13 cellular contexts compared by ENCODE assay signal in the genomic region with DNA sequence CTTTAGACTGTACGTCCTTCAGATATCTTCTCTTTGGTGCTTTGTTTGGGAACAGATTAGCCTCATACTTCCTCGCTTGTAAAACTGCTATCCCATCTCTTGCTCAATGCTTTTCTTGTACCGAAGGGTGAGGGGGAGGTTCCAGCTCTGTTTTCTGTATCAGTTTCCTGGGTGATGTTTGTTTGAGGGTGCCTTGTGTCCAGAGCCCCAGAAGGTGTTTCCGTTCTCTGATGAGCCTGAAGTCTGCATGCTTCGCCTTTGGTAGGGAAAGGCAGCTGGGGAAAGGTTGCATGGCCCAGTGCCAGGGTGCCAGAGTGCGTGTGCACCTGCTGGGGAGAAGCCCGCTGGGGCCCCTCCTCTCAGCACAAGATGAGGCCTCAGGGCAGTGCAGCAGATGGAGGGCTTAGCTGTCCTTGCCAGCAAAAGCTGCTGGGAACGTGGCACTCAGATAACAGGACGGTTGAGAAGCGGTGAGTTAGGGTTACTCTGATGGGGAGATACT.
DNase-seq lines count a peak whose midpoint lies in the region; ATAC-seq and TF ChIP-seq lines count a peak whose summit lies in the region.
"Had no signal": no experiment of that assay in that cellular context is flagged by ENCODE, and none has a peak within 500 bp of the region (broad histone marks: within the 10 kb centered on the region; RNA-seq: fewer than 3 reads in every experiment).

No MANE protein-coding gene starts in this region.

- peaks cover 97% of the 10 kb centered on the region for H3K4me1 Mint-ChIP-seq in brain

- H3K4me3 ChIP-seq in left ventricle myocardium inferior: no peak overlapping the region
- H3K4me3 ChIP-seq: SK-N-MC, vagina had no signal

- H3K4me1 ChIP-seq in left ventricle myocardium inferior: peaks cover 10% of the 10 kb centered on the region
- H3K4me1 ChIP-seq: vagina had no signal

- H3K36me3 Mint-ChIP-seq in brain: peaks cover 67% of the 10 kb centered on the region

- H3K9me3 ChIP-seq in left ventricle myocardium inferior (replicated peaks): no peaks in the 10 kb centered on the region
- H3K9me3 ChIP-seq: vagina had no signal

- H3K4me3 Mint-ChIP-seq in brain: peak overlapping the region in 2 of 5 experiments; percentile 1 to 22
- H3K4me3 Mint-ChIP-seq: activated naive CD4-positive, alpha-beta T cell treated with anti-CD3 and anti-CD28 coated beads for 36 hours; effector memory CD8-positive, alpha-beta T cell; H9 had no signal

- TF ChIP-seq CTCF in left ventricle myocardium inferior (IDR thresholded peaks at IDR 0.05; ENCODE audit: borderline replicate concordance): no peak
- TF ChIP-seq CTCF in brain (conservative IDR thresholded peaks at IDR 0.05): no peak

- DNase-seq in left ventricle myocardium superior: no peak
- DNase-seq in left ventricle myocardium inferior: no peak
- peak; percentile 77 for DNase-seq in NCI-H2196 (lab: John Stamatoyannopoulos, UW; ENCODE audit: unreplicated experiment)
- DNase-seq in activated CD4-positive, alpha-beta T cell treated with anti-CD3 and anti-CD28 coated beads, Interleukin-2, amount 50 U/mL, for 1 hour: no peak
- DNase-seq in middle frontal gyrus (ENCODE audit: extremely low spot score, low spot score): no peak
- DNase-seq: activated naive CD4-positive, alpha-beta T cell treated with anti-CD3 and anti-CD28 coated beads for 36 hours; effector memory CD8-positive, alpha-beta T cell; H9 had no signal

- peak overlapping the region in 4 of 5 experiments; percentile 18 to 77 (median 64) for H3K27ac Mint-ChIP-seq in brain
- H3K27ac Mint-ChIP-seq: activated naive CD4-positive, alpha-beta T cell treated with anti-CD3 and anti-CD28 coated beads for 36 hours had no signal

- ATAC-seq in left ventricle myocardium superior: peak; percentile 12
- no peak for ATAC-seq in GM21367 (IDR thresholded peaks at IDR 0.05; ENCODE audit: unreplicated experiment)
- ATAC-seq in GM19328 (IDR thresholded peaks at IDR 0.05; ENCODE audit: unreplicated experiment): no peak
- ATAC-seq: effector memory CD8-positive, alpha-beta T cell had no signal

- H3K27me3 Mint-ChIP-seq in brain: no peaks in the 10 kb centered on the region
- H3K27me3 Mint-ChIP-seq: effector memory CD8-positive, alpha-beta T cell had no signal

- H3K27me3 ChIP-seq in left ventricle myocardium inferior (ENCODE audit: low read depth): no peaks in the 10 kb centered on the region
- H3K27me3 ChIP-seq: vagina had no signal

- no peak overlapping the region for H3K27ac ChIP-seq in left ventricle myocardium inferior (replicated peaks)
- H3K27ac ChIP-seq: SK-N-MC, vagina had no signal

- intact Hi-C loops in left ventricle myocardium superior (cut with micrococcal nuclease): no loop called here
- intact Hi-C loops in left ventricle myocardium inferior (cut with micrococcal nuclease): no loop called here

- H3K36me3 ChIP-seq in left ventricle myocardium inferior: no peaks in the 10 kb centered on the region
- H3K36me3 ChIP-seq: vagina had no signal

- H3K9me3 Mint-ChIP-seq in brain: peaks cover 0 to 6% (median 0%) of the 10 kb centered on the region in 5 experiments
- H3K9me3 Mint-ChIP-seq: activated naive CD4-positive, alpha-beta T cell treated with anti-CD3 and anti-CD28 coated beads for 36 hours; effector memory CD8-positive, alpha-beta T cell had no signal
